In genomic region chr12:6867407-6868210, GRCh38 we compare ENCODE assay signal across 8 cellular contexts. TPM values are rescaled to one million over a fixed set of nuclear protein-coding genes. Genes with fewer than 3 reads are reported as not detected.
A peak's percentile ranks its signal among the peaks of the same experiment; 100 is the strongest.
DNase-seq lines count a peak whose midpoint lies in the region; ATAC-seq and TF ChIP-seq lines count a peak whose summit lies in the region.

Gene TPI1, plus strand, starts transcription at chr12:6867531. Its CDS starts 36 bp downstream, at chr12:6867567.

- H3K27ac Mint-ChIP-seq in endothelial cell (ENCODE audit: unreplicated experiment) (peak within 1 kb of the TSS; percentile 61), mesothelial cell of epicardium (peak within 1 kb of the TSS; percentile 90)

- H3K27me3 Mint-ChIP-seq in endothelial cell (ENCODE audit: unreplicated experiment) (peaks cover 19% of the 10 kb centered on the region), mesothelial cell of epicardium (ENCODE audit: low read depth) (no peaks in the 10 kb centered on the region)

- DNase-seq in BE2C, result peak; percentile 88
- DNase-seq in GM19238 (ENCODE audit: insufficient read length, low spot score), result peak; percentile 83
- DNase-seq in NK-92 treated with Interleukin-12 subunit alpha and Interleukin-12 subunit beta, amount 100 ng/mL, for 24 hours (lab: John Stamatoyannopoulos, UW), result peak; percentile 61
- DNase-seq in activated CD8-positive, alpha-beta memory T cell treated with anti-CD3 and anti-CD28 coated beads, Interleukin-2, amount 50 U/mL, for 48 hours, result peak; percentile 92
- DNase-seq in endothelial cell (ENCODE audit: low spot score), result peak; percentile 84
- DNase-seq in mesothelial cell of epicardium (ENCODE audit: low spot score in 2 of 2, unreplicated experiment in 2 of 2), result peak; percentile 69 to 81
- peak; percentile 45 to 61 for DNase-seq in stimulated activated CD8-positive, alpha-beta memory T cell treated with anti-CD3 and anti-CD28 coated beads, Interleukin-15, amount 100 ng/mL, for 4 hours (ENCODE audit: low read depth in 2 of 2)

- peak; percentile 61 for ATAC-seq in HG03442 (IDR thresholded peaks at IDR 0.05; ENCODE audit: unreplicated experiment)

- H3K9me3 Mint-ChIP-seq in endothelial cell (ENCODE audit: unreplicated experiment), result no peaks in the 10 kb centered on the region
- H3K9me3 Mint-ChIP-seq in mesothelial cell of epicardium, result no peaks in the 10 kb centered on the region

- TF ChIP-seq CTCF in BE2C (IDR thresholded peaks at IDR 0.05; ENCODE audit: low read depth, low read length), result no peak
- no peak for TF ChIP-seq CTCF in endothelial cell (IDR thresholded peaks at IDR 0.05; ENCODE audit: unreplicated experiment)
- no peak for TF ChIP-seq CTCF in mesothelial cell of epicardium (IDR thresholded peaks at IDR 0.05; ENCODE audit: unreplicated experiment)

- no peaks in the 10 kb centered on the region for H3K27me3 ChIP-seq in BE2C

- no peaks in the 10 kb centered on the region for H3K9me3 ChIP-seq in BE2C

- H3K4me1 Mint-ChIP-seq in endothelial cell (ENCODE audit: unreplicated experiment) (peaks cover 29% of the 10 kb centered on the region), mesothelial cell of epicardium (peaks cover 34% of the 10 kb centered on the region)

- H3K4me1 ChIP-seq in BE2C, result peaks cover 14% of the 10 kb centered on the region

- H3K36me3 Mint-ChIP-seq in endothelial cell (ENCODE audit: low read depth, unreplicated experiment) (peaks cover 46% of the 10 kb centered on the region), mesothelial cell of epicardium (peaks cover 30% of the 10 kb centered on the region)

- peaks cover 62% of the 10 kb centered on the region for H3K36me3 ChIP-seq in BE2C

- H3K4me3 Mint-ChIP-seq in endothelial cell (ENCODE audit: unreplicated experiment) (peak within 1 kb of the TSS; percentile 94), mesothelial cell of epicardium (peak within 1 kb of the TSS; percentile 93)

- H3K4me3 ChIP-seq in BE2C (ENCODE audit: low read depth, low read length), result peak within 1 kb of the TSS; percentile 99

RNA-seq across cellular contexts. Expression of gene TPI1, which starts in this region (rescaled TPM):
- 1,568 TPM for polyA plus RNA-seq in BE2C (2012; ENCODE audit: insufficient read depth, insufficient read length, low read depth)
- 356 TPM for total RNA-seq in endothelial cell (ENCODE audit: unreplicated experiment)
- 473 to 488 TPM (median 484 TPM) in 3 replicates for total RNA-seq in mesothelial cell of epicardium

Comparison
In these comparisons a context has a peak if more than half of its experiments do, and no peak if none do; other contexts are left out.
1. Peak in every context shown above with its lines: DNase-seq, ATAC-seq and H3K4me3 ChIP-seq.